ENCODE assay signal across 8 cellular contexts in the genomic region with DNA sequence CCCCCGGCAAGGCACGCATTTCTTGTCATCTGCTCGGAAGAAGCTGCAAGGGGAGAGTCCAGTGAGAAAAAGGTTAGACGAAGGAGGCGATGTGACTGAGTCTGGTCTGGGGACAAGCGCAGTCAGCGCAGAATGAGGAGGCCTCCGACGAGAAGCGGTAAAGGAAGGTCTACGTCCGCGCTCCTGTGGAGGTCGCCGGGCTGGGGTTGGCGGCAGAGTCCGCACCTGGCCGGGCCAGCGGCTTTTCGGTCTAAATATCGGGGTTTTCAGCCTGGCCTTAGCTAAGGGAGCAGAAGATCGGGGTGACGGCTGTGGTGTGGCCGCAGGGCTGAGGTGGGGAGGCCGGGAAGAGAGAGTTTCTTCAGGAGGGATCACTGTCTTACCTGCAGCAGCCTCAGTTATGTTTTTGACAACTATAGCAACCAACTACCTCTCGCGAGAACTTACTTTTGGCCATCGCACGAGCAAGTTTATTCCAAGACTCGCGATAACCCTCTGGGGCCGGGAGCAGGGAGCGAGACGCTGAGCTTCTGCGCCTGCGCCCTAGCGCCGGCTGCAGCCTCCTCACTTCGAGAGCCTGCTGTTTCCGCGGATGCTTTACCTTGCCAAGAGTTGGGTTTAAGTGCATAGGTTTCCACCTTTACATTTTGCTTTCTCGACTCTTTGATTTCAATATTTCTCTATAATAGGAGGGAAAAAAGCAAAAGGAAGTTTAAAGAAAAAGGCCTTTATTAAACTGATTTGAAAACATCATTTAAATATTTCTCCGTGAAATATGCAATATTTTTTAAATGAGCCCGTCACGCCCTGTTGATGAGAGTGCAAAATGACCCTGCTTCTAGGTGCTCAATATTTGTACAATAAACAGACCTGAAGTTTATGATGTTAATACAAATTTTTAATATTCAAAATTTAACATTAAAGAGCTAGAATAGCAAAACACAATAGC. TPM values are rescaled to one million over a fixed set of nuclear protein-coding genes. Genes with fewer than 3 reads are reported as not detected.
DNase-seq lines count a peak whose midpoint lies in the region; ATAC-seq and TF ChIP-seq lines count a peak whose summit lies in the region.

A gene (minus strand): TSS at position 534 of the 949 bp plus-strand sequence. CDS start 4,068 bp downstream, outside the sequence.

- peaks cover 0 to 12% of the 10 kb centered on the region in 2 donors for H3K4me1 ChIP-seq in adrenal gland (replicated peaks in 1 of 2)
- H3K4me1 ChIP-seq in heart right ventricle = peaks cover 0 to 18% (median 11%) of the 10 kb centered on the region in 9 donors
- peaks cover 2 to 3% of the 10 kb centered on the region in 2 experiments for H3K4me1 ChIP-seq in trophoblast cell (ENCODE audit: control insufficient read depth in 1 of 2, insufficient read depth in 2 of 2, low read length in 2 of 2)
- H3K4me1 ChIP-seq in transverse colon = peaks cover 0 to 12% (median 9%) of the 10 kb centered on the region in 4 donors

- H3K9ac ChIP-seq in trophoblast cell (ENCODE audit: low read length) = peak within 1 kb of the TSS; percentile 72

- no peak within 1 kb of the TSS for H3K4ac ChIP-seq in trophoblast cell (ENCODE audit: low read depth, low read length)

- H2AK5ac ChIP-seq in trophoblast cell (ENCODE audit: low read length) = no peak within 1 kb of the TSS

- no peaks in the 10 kb centered on the region for H3K79me2 ChIP-seq in trophoblast cell (ENCODE audit: control insufficient read depth, insufficient read depth, low read length, poor library complexity)

- WGBS in adrenal gland, 4 donors = 0 to 1% (median 1%) methylated on average over 33 to 45 of the region's 45 CpGs
- 1% methylated on average over 45 of the region's 45 CpGs for WGBS in heart right ventricle, 2 donors
- WGBS in trophoblast cell (ENCODE audit: extremely low coverage, insufficient coverage, insufficient read length) = no CpG with 5 or more reads among the region's 45 CpGs
- 1% methylated on average over 8 to 45 of the region's 45 CpGs for WGBS in transverse colon (ENCODE audit: low coverage in 1 of 2), 2 donors

- ATAC-seq in HG02763 (IDR thresholded peaks at IDR 0.05; ENCODE audit: unreplicated experiment) = peak; percentile 83
- ATAC-seq in heart right ventricle = peak; percentile 93 to 98 (median 97)

- TF ChIP-seq POLR2A in adrenal gland (IDR thresholded peaks at IDR 0.05) = peak in 1 of 2 donors; percentile 18
- no peak for TF ChIP-seq POLR2A in transverse colon (IDR thresholded peaks at IDR 0.05)

- TF ChIP-seq CTCF in GM12875 (IDR thresholded peaks at IDR 0.05; ENCODE audit: borderline replicate concordance, insufficient read depth, low read depth, low read length) (no peak), adrenal gland (IDR thresholded peaks at IDR 0.05) (no peak), heart right ventricle (IDR thresholded peaks at IDR 0.05) (no peak), transverse colon (IDR thresholded peaks at IDR 0.05) (no peak)

- in situ Hi-C loops in transverse colon (cut with MboI; ENCODE audit: low pct_ligation_motif_present in 1 of 4, low pct_unique_long_range_greater_than_20kb in 1 of 4, low sequenced_read_pairs in 3 of 4) = no loop called here

- no peaks in the 10 kb centered on the region for H3K27me3 ChIP-seq in adrenal gland
- no peaks in the 10 kb centered on the region for H3K27me3 ChIP-seq in heart right ventricle
- no peaks in the 10 kb centered on the region for H3K27me3 ChIP-seq in trophoblast cell (ENCODE audit: insufficient read depth, low read length)
- H3K27me3 ChIP-seq in transverse colon = no peaks in the 10 kb centered on the region

- no peak within 1 kb of the TSS for H3K23ac ChIP-seq in trophoblast cell (ENCODE audit: low read length)

- no peak within 1 kb of the TSS for H2BK5ac ChIP-seq in trophoblast cell (ENCODE audit: low read depth, low read length, poor library complexity)

- H3K27ac ChIP-seq in adrenal gland = peak within 1 kb of the TSS in 1 of 5 donors; percentile 18
- peak within 1 kb of the TSS; percentile 15 to 81 (median 62) for H3K27ac ChIP-seq in heart right ventricle
- H3K27ac ChIP-seq in trophoblast cell (ENCODE audit: low read depth, low read length) = no peak within 1 kb of the TSS
- H3K27ac ChIP-seq in transverse colon = peak within 1 kb of the TSS; percentile 65 to 82 (median 71)

- H3K79me1 ChIP-seq in trophoblast cell (ENCODE audit: low read length) = peaks cover 4% of the 10 kb centered on the region

- H3K14ac ChIP-seq in trophoblast cell (ENCODE audit: low read length) = peak within 1 kb of the TSS; percentile 61

- peak within 1 kb of the TSS; percentile 33 for H4K91ac ChIP-seq in trophoblast cell (ENCODE audit: low read depth, low read length)

- H3K36me3 ChIP-seq in adrenal gland (replicated peaks in 1 of 2) (no peaks in the 10 kb centered on the region), heart right ventricle (peaks cover 0 to 7% (median 0%) of the 10 kb centered on the region in 9 donors), trophoblast cell (ENCODE audit: control insufficient read depth in 1 of 2, insufficient read depth in 2 of 2, low read length in 2 of 2) (no peaks in the 10 kb centered on the region), transverse colon (no peaks in the 10 kb centered on the region)

- peak within 1 kb of the TSS; percentile 42 for H3K18ac ChIP-seq in trophoblast cell (ENCODE audit: low read length)

- H3K9me3 ChIP-seq in adrenal gland (replicated peaks in 1 of 3) (no peaks in the 10 kb centered on the region), heart right ventricle (peaks cover 0 to 10% (median 0%) of the 10 kb centered on the region in 11 donors), trophoblast cell (ENCODE audit: insufficient read depth, low read depth, low read length) (no peaks in the 10 kb centered on the region), transverse colon (no peaks in the 10 kb centered on the region)

- H2BK120ac ChIP-seq in trophoblast cell (ENCODE audit: insufficient read depth, low read length, poor library complexity) = no peak within 1 kb of the TSS

- H4K12ac ChIP-seq in trophoblast cell (ENCODE audit: low read depth, low read length) = peak within 1 kb of the TSS; percentile 87

- no peak for TF ChIP-seq EP300 in transverse colon (IDR thresholded peaks at IDR 0.05; ENCODE audit: low read depth)

- H2BK12ac ChIP-seq in trophoblast cell (ENCODE audit: low read length) = no peak within 1 kb of the TSS

- intact Hi-C loops in adrenal gland (cut with DNase I) = no loop called here
- intact Hi-C loops in heart right ventricle (cut with DNase I) = loop anchor here in 1 of 10 donors (5.0 kb wide), 1 partner anchor 106 kb away; a partner anchor contains a TSS
- intact Hi-C loops in transverse colon (cut with DNase I; ENCODE audit: low total_unique reads) = no loop called here

- peak within 1 kb of the TSS; percentile 78 for H3K4me2 ChIP-seq in trophoblast cell (ENCODE audit: low read length)

- DNase-seq in NCI-H1417 treated with DMSO at 0.1 percent for 48 hours (lab: John Stamatoyannopoulos, UW) = peak; percentile 49
- DNase-seq in SW480 (ENCODE audit: low spot score) = peak; percentile 94
- DNase-seq in adrenal gland = peak; percentile 93 to 98 (median 95)
- peak; percentile 90 to 93 for DNase-seq in heart right ventricle
- peak; percentile 98 to 100 for DNase-seq in trophoblast cell
- DNase-seq in transverse colon = peak; percentile 94

- H2AFZ ChIP-seq in trophoblast cell (ENCODE audit: insufficient read depth, low read length, poor library complexity) = peak within 1 kb of the TSS; percentile 95

- H3K4me3 ChIP-seq in GM12875 (ENCODE audit: low read depth, low read length) (peak within 1 kb of the TSS; percentile 53), adrenal gland (peak within 1 kb of the TSS; percentile 43 to 76 (median 59)), heart right ventricle (peak within 1 kb of the TSS; percentile 62 to 84 (median 76)), trophoblast cell (ENCODE audit: low read depth, low read length) (peak within 1 kb of the TSS; percentile 78), transverse colon (peak within 1 kb of the TSS; percentile 58 to 91 (median 76))

- H4K8ac ChIP-seq in trophoblast cell (ENCODE audit: low read depth, low read length) = peak within 1 kb of the TSS; percentile 95

RNA-seq across cellular contexts. Expression of the gene that starts here (rescaled TPM):
- 10 to 100 TPM in 1 of 8 donors, 1 to 10 TPM in 7; 1.6 to 15.5 (median 6.1) TPM for total RNA-seq in adrenal gland
- 10 to 100 TPM in 2 of 3 donors, 1 to 10 TPM in 1; 4.2 to 43.6 (median 40.8) TPM for polyA plus RNA-seq in adrenal gland
- 1 to 10 TPM in 9 of 10 donors, under 1 TPM in 1; 0.87 to 3.9 (median 1.9) TPM for total RNA-seq in heart right ventricle
- 1 to 10 TPM in 1 of 2 donors, under 1 TPM in 1; 0.25 to 5.4 TPM for polyA plus RNA-seq in heart right ventricle
- polyA plus RNA-seq in trophoblast cell (2013) = 0.49 and 0.51 TPM in 2 replicates
- 1 to 10 TPM in 3 of 4 donors, under 1 TPM in 1; 0.37 to 2.7 (median 1.6) TPM for total RNA-seq in transverse colon

Comparison
In these comparisons a context has a peak if more than half of its experiments do, and no peak if none do; other contexts are left out.
1. DNase-seq: peak in every context shown above with its lines; median percentile 99 in trophoblast cell; 95 in adrenal gland; 94 in SW480; 94 in transverse colon; 92 in heart right ventricle; 49 in NCI-H1417 treated with DMSO at 0.1 percent for 48 hours.